In the genomic region with DNA sequence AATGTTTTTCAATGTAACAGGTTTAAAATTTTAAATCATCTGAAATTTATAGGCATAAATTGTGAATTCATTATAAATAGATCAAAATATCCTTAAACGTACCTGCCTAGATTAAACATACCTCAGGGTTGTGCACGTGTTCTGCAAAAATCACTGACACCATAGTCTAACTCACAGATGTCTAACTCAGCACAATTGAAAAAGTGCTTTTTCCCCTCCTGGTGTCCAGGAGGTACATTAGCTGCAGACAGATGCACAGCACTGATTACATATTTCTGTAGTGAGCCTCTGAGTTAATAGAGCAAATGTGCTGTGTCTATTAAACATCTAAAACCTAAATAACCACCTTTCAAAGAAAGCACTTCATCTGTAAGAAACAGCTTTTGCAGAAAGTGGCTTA, we compare ENCODE assay signal across 20 cellular contexts.
"Had no signal": no experiment of that assay in that cellular context is flagged by ENCODE, and none has a peak within 500 bp of the region (broad histone marks: within the 10 kb centered on the region; RNA-seq: fewer than 3 reads in every experiment).

No MANE protein-coding gene starts in this region.

- H3K9me3 Mint-ChIP-seq: endodermal cell; naive B cell; nephron progenitor cell; stimulated activated effector memory CD8-positive, alpha-beta T cell treated with anti-CD3 and anti-CD28 coated beads, Interleukin-12 subunit alpha, Interleukin-12 subunit beta, amount 100 ng/mL, for 72 hours had no signal

- H3K27ac ChIP-seq: hepatocyte, neutrophil, psoas muscle, right lobe of liver, suprapubic skin, thyroid gland, upper lobe of left lung, uterus had no signal

- H3K4me2 ChIP-seq: hepatocyte had no signal

- H3K27ac Mint-ChIP-seq: endodermal cell; naive B cell; nephron progenitor cell; stimulated activated effector memory CD8-positive, alpha-beta T cell treated with anti-CD3 and anti-CD28 coated beads, Interleukin-12 subunit alpha, Interleukin-12 subunit beta, amount 100 ng/mL, for 72 hours had no signal

- ATAC-seq: psoas muscle; right lobe of liver; stimulated activated effector memory CD8-positive, alpha-beta T cell treated with anti-CD3 and anti-CD28 coated beads, Interleukin-12 subunit alpha, Interleukin-12 subunit beta, amount 100 ng/mL, for 72 hours; stimulated activated naive CD8-positive, alpha-beta T cell treated with anti-CD3 and anti-CD28 coated beads, Interleukin-15, Interleukin-2, amounts not matched to agents 100 U/mL and 50 U/mL, for 24 hours had no signal

- H3K27me3 ChIP-seq: hepatocyte, neutrophil, right lobe of liver, suprapubic skin, thyroid gland, upper lobe of left lung, uterus had no signal

- H2AFZ ChIP-seq: hepatocyte had no signal

- H3K36me3 Mint-ChIP-seq: naive B cell had no signal

- H3K9me3 ChIP-seq: neutrophil, psoas muscle, right lobe of liver, suprapubic skin, thyroid gland, upper lobe of left lung, uterus had no signal

- H3K4me1 ChIP-seq: right lobe of liver, suprapubic skin, uterus had no signal

- DNase-seq: effector CD4-positive, alpha-beta T cell; endodermal cell; foreskin melanocyte; head of caudate nucleus; mesendoderm; naive B cell; nephron progenitor cell; psoas muscle; retina; right lobe of liver; stimulated activated CD4-positive, alpha-beta T cell treated with anti-CD3 and anti-CD28 coated beads, Interleukin-4, amount 100 ng/mL, for 1 hour; stimulated activated CD8-positive, alpha-beta memory T cell treated with anti-CD3 and anti-CD28 coated beads, Interleukin-4, amount 100 ng/mL, for 48 hours; stimulated activated naive CD8-positive, alpha-beta T cell treated with anti-CD3 and anti-CD28 coated beads, Interleukin-15, Interleukin-2, amounts not matched to agents 100 U/mL and 50 U/mL, for 24 hours; thyroid gland; upper lobe of left lung; uterus had no signal

- H3K4me3 ChIP-seq: hepatocyte, psoas muscle, right lobe of liver, suprapubic skin, thyroid gland, upper lobe of left lung, uterus had no signal
